ENCODE assay signal across 1 cellular context in the genomic region with DNA sequence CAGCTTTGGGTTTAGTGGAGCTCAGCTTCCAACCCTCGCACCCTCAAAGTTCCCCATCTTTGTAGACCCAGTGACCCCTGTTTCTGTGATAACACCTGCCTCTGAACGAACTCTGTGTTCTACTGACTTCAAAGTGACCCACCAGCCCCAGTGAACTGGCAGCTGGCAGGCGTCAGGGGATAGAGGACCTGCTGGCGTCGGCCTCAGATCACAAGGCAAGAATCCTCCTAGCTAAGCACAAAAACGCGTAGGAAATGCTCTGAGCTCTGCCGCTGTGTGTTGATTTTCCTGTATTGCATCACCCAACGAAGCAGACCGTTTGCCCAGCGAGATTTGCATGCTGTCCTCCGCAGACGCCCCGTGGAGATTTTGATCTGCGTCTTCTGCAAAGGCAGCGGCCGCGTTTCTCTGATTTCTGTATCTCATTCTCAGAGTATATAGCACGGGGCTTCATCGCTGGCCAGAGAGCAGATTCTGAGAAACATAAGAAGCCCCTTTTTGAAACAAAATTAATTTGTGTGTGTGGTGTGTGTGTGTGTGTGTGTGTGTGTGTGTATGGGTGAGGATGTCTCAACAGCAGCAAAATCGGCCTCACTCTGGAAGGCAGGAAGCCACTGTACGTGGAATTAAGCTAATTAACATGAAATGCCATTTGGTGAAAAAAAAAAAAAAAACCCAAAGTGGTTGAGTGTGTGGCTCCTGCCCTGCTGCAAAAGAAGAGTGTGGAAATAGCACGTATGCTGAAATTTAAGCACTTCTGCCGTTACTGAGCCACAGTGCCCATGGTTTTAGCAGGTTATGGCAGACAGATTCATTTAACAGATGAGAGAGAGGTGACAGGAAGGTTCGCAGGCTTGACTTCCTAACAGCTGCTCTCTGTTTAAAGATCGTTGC.
A peak's percentile ranks its signal among the peaks of the same experiment; 100 is the strongest.
TF ChIP-seq lines count a peak whose summit lies in the region.

No MANE protein-coding gene starts in this region.

TF ChIP-seq in HepG2, 621 proteins besides CTCF, POLR2A, EP300 and RAD21 (continued from another document and continues in another):
- TF ChIP-seq, protein P1, sequence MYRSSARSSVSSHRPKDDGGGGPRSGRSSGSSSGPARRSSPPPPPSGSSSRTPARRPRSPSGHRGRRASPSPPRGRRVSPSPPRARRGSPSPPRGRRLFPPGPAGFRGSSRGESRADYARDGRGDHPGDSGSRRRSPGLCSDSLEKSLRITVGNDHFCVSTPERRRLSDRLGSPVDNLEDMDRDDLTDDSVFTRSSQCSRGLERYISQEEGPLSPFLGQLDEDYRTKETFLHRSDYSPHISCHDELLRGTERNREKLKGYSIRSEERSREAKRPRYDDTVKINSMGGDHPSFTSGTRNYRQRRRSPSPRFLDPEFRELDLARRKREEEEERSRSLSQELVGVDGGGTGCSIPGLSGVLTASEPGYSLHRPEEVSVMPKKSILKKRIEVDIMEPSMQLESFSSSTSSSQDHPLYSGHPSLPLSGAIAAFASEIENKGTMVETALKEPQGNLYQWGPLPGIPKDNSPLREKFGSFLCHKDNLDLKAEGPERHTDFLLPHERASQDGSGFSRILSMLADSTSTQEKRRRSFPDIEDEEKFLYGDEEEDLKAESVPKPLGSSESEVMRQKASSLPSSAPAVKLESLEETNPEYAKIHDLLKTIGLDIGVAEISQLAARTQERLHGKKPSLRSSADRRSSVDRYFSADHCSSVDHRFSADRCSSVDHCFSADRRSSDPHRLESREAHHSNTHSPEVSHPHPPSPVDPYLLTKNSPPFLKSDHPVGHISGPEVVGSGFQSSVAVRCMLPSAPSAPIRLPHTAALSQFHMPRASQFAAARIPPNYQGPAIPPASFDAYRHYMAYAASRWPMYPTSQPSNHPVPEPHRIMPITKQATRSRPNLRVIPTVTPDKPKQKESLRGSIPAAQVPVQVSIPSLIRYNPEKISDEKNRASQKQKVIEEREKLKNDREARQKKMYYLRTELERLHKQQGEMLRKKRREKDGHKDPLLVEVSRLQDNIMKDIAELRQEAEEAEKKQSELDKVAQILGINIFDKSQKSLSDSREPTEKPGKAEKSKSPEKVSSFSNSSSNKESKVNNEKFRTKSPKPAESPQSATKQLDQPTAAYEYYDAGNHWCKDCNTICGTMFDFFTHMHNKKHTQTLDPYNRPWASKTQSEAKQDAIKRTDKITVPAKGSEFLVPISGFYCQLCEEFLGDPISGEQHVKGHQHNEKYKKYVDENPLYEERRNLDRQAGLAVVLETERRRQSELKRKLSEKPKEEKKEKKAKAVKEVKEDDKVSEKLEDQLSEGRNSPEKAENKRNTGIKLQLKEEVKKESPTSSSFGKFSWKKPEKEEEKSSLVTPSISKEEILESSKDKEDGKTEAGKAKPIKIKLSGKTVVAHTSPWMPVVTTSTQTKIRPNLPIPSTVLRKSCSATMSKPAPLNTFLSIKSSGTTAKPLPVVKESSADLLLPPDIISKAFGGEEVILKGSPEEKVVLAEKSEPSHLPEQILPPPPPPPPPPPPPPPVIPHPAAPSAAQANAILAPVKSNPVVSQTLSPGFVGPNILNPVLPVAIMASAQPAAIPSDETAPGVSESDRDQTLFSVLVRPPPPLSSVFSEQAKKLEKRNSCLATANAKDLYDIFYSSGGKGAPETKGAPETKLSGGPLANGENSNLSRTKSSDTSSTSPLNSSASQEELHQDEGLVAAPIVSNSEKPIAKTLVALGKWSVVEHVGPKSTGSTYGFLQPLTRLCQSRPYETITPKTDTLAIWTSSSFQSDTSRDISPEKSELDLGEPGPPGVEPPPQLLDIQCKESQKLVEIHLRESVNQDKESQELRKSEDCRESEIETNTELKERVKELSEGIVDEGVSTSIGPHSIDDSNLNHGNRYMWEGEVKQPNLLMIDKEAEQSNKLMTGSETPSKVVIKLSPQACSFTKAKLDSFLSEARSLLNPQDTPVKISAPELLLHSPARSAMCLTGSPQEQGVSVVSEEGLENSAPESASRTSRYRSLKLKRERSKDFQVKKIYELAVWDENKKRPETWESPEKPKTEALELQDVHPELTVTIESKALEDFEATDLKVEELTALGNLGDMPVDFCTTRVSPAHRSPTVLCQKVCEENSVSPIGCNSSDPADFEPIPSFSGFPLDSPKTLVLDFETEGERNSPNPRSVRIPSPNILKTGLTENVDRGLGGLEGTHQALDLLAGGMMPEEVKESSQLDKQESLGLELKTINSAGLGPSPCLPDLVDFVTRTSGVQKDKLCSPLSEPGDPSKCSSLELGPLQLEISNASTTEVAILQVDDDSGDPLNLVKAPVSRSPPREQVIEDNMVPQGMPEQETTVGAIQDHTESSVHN (CRISPR knock-in tag; IDR thresholded peaks at IDR 0.05) = no peak
- TF ChIP-seq, protein P2, sequence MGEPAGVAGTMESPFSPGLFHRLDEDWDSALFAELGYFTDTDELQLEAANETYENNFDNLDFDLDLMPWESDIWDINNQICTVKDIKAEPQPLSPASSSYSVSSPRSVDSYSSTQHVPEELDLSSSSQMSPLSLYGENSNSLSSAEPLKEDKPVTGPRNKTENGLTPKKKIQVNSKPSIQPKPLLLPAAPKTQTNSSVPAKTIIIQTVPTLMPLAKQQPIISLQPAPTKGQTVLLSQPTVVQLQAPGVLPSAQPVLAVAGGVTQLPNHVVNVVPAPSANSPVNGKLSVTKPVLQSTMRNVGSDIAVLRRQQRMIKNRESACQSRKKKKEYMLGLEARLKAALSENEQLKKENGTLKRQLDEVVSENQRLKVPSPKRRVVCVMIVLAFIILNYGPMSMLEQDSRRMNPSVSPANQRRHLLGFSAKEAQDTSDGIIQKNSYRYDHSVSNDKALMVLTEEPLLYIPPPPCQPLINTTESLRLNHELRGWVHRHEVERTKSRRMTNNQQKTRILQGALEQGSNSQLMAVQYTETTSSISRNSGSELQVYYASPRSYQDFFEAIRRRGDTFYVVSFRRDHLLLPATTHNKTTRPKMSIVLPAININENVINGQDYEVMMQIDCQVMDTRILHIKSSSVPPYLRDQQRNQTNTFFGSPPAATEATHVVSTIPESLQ (CRISPR knock-in tag; conservative IDR thresholded peaks at IDR 0.05) = no peak
- no peak for TF ChIP-seq PHF5A (CRISPR knock-in tag; IDR thresholded peaks at IDR 0.05; ENCODE audit: low read depth, unreplicated experiment)
- TF ChIP-seq, protein P3, sequence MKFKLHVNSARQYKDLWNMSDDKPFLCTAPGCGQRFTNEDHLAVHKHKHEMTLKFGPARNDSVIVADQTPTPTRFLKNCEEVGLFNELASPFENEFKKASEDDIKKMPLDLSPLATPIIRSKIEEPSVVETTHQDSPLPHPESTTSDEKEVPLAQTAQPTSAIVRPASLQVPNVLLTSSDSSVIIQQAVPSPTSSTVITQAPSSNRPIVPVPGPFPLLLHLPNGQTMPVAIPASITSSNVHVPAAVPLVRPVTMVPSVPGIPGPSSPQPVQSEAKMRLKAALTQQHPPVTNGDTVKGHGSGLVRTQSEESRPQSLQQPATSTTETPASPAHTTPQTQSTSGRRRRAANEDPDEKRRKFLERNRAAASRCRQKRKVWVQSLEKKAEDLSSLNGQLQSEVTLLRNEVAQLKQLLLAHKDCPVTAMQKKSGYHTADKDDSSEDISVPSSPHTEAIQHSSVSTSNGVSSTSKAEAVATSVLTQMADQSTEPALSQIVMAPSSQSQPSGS (CRISPR knock-in tag; IDR thresholded peaks at IDR 0.05) = peak; percentile 86; the same call in 1 of the 2 replicates
- TF ChIP-seq POLR2AphosphoS2 (IDR thresholded peaks at IDR 0.05; ENCODE audit: low read depth, low read length) = no peak
- TF ChIP-seq MXI1 (IDR thresholded peaks at IDR 0.05; ENCODE audit: borderline replicate concordance, low read depth, low read length) = peak; percentile 35; the same call in 1 of the 3 replicates
- no peak for TF ChIP-seq ONECUT2 (CRISPR knock-in tag; IDR thresholded peaks at IDR 0.05)
- no peak for TF ChIP-seq ZNF713 (CRISPR knock-in tag; IDR thresholded peaks at IDR 0.05)
- no peak for TF ChIP-seq ZNF225 (CRISPR knock-in tag; IDR thresholded peaks at IDR 0.05)
- no peak for TF ChIP-seq ZEB1 (IDR thresholded peaks at IDR 0.05; ENCODE audit: insufficient replicate concordance, low read depth)
- TF ChIP-seq CCAR2 (optimal IDR thresholded peaks at IDR 0.05; ENCODE audit: low read depth, low read length) = no peak
- 0 out of 2 replicates have a peak, but pooled peaks have one; percentile 24 for TF ChIP-seq NFKB2 (CRISPR knock-in tag; IDR thresholded peaks at IDR 0.05; ENCODE audit: borderline replicate concordance)
- no peak for TF ChIP-seq ARNT2 (CRISPR knock-in tag; IDR thresholded peaks at IDR 0.05; ENCODE audit: low read depth)
- no peak for TF ChIP-seq SMAD1 (CRISPR knock-in tag; IDR thresholded peaks at IDR 0.05; ENCODE audit: borderline replicate concordance, low read depth)
- no peak for TF ChIP-seq ZNF777 (CRISPR knock-in tag; IDR thresholded peaks at IDR 0.05)
- no peak for TF ChIP-seq SMYD3 (CRISPR knock-in tag; IDR thresholded peaks at IDR 0.05)
- TF ChIP-seq PAX8 (CRISPR knock-in tag; IDR thresholded peaks at IDR 0.05; ENCODE audit: borderline replicate concordance) = no peak
- peak; percentile 38 for TF ChIP-seq GABPB1 (CRISPR knock-in tag; IDR thresholded peaks at IDR 0.05)
- TF ChIP-seq ZNF556 (CRISPR knock-in tag; IDR thresholded peaks at IDR 0.05; ENCODE audit: borderline replicate concordance) = no peak; the same call in 1 of the 2 replicates
- peak; percentile 47; the same call in 1 of the 2 replicates for TF ChIP-seq ZNF766 (CRISPR knock-in tag; IDR thresholded peaks at IDR 0.05; ENCODE audit: borderline replicate concordance)
- no peak for TF ChIP-seq ZNF672 (CRISPR knock-in tag; IDR thresholded peaks at IDR 0.05)
- TF ChIP-seq YEATS2 (CRISPR knock-in tag; IDR thresholded peaks at IDR 0.05; ENCODE audit: borderline replicate concordance) = no peak; the same call in 1 of the 2 replicates
- peak; percentile 76 for TF ChIP-seq ELF1 (CRISPR knock-in tag; IDR thresholded peaks at IDR 0.05)
- peak; percentile 41 for TF ChIP-seq SKI (IDR thresholded peaks at IDR 0.05; ENCODE audit: partially characterized antibody)
- no peak for TF ChIP-seq RFXANK (CRISPR knock-in tag; IDR thresholded peaks at IDR 0.05)
- TF ChIP-seq PRMT3 (CRISPR knock-in tag; IDR thresholded peaks at IDR 0.05; ENCODE audit: borderline replicate concordance, low read depth) = no peak
- peak; percentile 83 for TF ChIP-seq TEAD3 (CRISPR knock-in tag; optimal IDR thresholded peaks at IDR 0.05; ENCODE audit: borderline replicate concordance)
- TF ChIP-seq PHF20 (CRISPR knock-in tag; IDR thresholded peaks at IDR 0.05) = no peak
- peak; percentile 73; the same call in 1 of the 2 replicates for TF ChIP-seq KMT2B (CRISPR knock-in tag; IDR thresholded peaks at IDR 0.05)
- TF ChIP-seq ZFP41 (CRISPR knock-in tag; IDR thresholded peaks at IDR 0.05; ENCODE audit: borderline replicate concordance) = no peak
- no peak for TF ChIP-seq ZNF746 (CRISPR knock-in tag; IDR thresholded peaks at IDR 0.05)
- 0 out of 2 replicates have a peak, but pooled peaks have one; percentile 68 for TF ChIP-seq ZNF749 (CRISPR knock-in tag; IDR thresholded peaks at IDR 0.05; ENCODE audit: borderline replicate concordance)
- TF ChIP-seq, protein P4, sequence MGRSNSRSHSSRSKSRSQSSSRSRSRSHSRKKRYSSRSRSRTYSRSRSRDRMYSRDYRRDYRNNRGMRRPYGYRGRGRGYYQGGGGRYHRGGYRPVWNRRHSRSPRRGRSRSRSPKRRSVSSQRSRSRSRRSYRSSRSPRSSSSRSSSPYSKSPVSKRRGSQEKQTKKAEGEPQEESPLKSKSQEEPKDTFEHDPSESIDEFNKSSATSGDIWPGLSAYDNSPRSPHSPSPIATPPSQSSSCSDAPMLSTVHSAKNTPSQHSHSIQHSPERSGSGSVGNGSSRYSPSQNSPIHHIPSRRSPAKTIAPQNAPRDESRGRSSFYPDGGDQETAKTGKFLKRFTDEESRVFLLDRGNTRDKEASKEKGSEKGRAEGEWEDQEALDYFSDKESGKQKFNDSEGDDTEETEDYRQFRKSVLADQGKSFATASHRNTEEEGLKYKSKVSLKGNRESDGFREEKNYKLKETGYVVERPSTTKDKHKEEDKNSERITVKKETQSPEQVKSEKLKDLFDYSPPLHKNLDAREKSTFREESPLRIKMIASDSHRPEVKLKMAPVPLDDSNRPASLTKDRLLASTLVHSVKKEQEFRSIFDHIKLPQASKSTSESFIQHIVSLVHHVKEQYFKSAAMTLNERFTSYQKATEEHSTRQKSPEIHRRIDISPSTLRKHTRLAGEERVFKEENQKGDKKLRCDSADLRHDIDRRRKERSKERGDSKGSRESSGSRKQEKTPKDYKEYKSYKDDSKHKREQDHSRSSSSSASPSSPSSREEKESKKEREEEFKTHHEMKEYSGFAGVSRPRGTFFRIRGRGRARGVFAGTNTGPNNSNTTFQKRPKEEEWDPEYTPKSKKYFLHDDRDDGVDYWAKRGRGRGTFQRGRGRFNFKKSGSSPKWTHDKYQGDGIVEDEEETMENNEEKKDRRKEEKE (IDR thresholded peaks at IDR 0.05) = no peak
- TF ChIP-seq, protein P5, sequence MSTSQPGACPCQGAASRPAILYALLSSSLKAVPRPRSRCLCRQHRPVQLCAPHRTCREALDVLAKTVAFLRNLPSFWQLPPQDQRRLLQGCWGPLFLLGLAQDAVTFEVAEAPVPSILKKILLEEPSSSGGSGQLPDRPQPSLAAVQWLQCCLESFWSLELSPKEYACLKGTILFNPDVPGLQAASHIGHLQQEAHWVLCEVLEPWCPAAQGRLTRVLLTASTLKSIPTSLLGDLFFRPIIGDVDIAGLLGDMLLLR (CRISPR knock-in tag; IDR thresholded peaks at IDR 0.05) = no peak
- TF ChIP-seq, protein P6, sequence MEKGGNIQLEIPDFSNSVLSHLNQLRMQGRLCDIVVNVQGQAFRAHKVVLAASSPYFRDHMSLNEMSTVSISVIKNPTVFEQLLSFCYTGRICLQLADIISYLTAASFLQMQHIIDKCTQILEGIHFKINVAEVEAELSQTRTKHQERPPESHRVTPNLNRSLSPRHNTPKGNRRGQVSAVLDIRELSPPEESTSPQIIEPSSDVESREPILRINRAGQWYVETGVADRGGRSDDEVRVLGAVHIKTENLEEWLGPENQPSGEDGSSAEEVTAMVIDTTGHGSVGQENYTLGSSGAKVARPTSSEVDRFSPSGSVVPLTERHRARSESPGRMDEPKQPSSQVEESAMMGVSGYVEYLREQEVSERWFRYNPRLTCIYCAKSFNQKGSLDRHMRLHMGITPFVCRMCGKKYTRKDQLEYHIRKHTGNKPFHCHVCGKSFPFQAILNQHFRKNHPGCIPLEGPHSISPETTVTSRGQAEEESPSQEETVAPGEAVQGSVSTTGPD (CRISPR knock-in tag; IDR thresholded peaks at IDR 0.05) = no peak
- TF ChIP-seq ZSCAN20 (CRISPR knock-in tag; IDR thresholded peaks at IDR 0.05; ENCODE audit: borderline replicate concordance) = no peak
- TF ChIP-seq ZBTB38 (CRISPR knock-in tag; IDR thresholded peaks at IDR 0.05) = 0 out of 2 replicates have a peak, but pooled peaks have one; percentile 35
- TF ChIP-seq HNRNPK (IDR thresholded peaks at IDR 0.05; ENCODE audit: low read depth, low read length, poor library complexity, severe bottlenecking) = no peak
- TF ChIP-seq ZNF605 (CRISPR knock-in tag; IDR thresholded peaks at IDR 0.05) = peak; percentile 68
- peak; percentile 55; the same call in 1 of the 2 replicates for TF ChIP-seq ZNF431 (CRISPR knock-in tag; IDR thresholded peaks at IDR 0.05; ENCODE audit: borderline replicate concordance, low read depth)
- TF ChIP-seq, protein P7, sequence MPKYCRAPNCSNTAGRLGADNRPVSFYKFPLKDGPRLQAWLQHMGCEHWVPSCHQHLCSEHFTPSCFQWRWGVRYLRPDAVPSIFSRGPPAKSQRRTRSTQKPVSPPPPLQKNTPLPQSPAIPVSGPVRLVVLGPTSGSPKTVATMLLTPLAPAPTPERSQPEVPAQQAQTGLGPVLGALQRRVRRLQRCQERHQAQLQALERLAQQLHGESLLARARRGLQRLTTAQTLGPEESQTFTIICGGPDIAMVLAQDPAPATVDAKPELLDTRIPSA (CRISPR knock-in tag; IDR thresholded peaks at IDR 0.05; ENCODE audit: borderline replicate concordance) = no peak
- no peak; the same call in 1 of the 2 replicates for TF ChIP-seq ZNF510 (CRISPR knock-in tag; IDR thresholded peaks at IDR 0.05; ENCODE audit: low read depth)
- TF ChIP-seq, protein P8, sequence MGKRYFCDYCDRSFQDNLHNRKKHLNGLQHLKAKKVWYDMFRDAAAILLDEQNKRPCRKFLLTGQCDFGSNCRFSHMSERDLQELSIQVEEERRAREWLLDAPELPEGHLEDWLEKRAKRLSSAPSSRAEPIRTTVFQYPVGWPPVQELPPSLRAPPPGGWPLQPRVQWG (CRISPR knock-in tag; IDR thresholded peaks at IDR 0.05; ENCODE audit: borderline replicate concordance, low read depth) = no peak
